ENCODE assay signal across 11 cellular contexts in genomic region chr4:3747582-3747906, GRCh38. TPM values are rescaled to one million over a fixed set of nuclear protein-coding genes. Genes with fewer than 3 reads are reported as not detected.
DNase-seq lines count a peak whose midpoint lies in the region; ATAC-seq and TF ChIP-seq lines count a peak whose summit lies in the region.
"Had no signal": no experiment of that assay in that cellular context is flagged by ENCODE, and none has a peak within 500 bp of the region (broad histone marks: within the 10 kb centered on the region; RNA-seq: fewer than 3 reads in every experiment).

No MANE protein-coding gene starts in this region.

- H3K4ac ChIP-seq in neuronal stem cell (ENCODE audit: low read length), result no peak overlapping the region

- CTCF ChIA-PET in GM10248 (lab: Yijun Ruan, JAX), result interaction anchor here (0.7 to 1.2 kb wide), 4 partner anchors 10 to 131 kb away, joined by 3 read pairs; no protein-coding TSS in a partner anchor

- no peak overlapping the region for H3K9ac ChIP-seq in neuronal stem cell (ENCODE audit: low read depth, low read length, poor library complexity)

- peaks cover 0 to 14% of the 10 kb centered on the region in 2 donors for H3K4me1 ChIP-seq in neuronal stem cell (ENCODE audit: control insufficient read depth in 2 of 2, insufficient read depth in 1 of 2, low read depth in 1 of 2, low read length in 2 of 2)

- H2AK5ac ChIP-seq in neuronal stem cell (ENCODE audit: low read depth, low read length), result no peak overlapping the region

- no CpG with 5 or more reads among the region's 16 CpGs for WGBS in neuronal stem cell (ENCODE audit: extremely low coverage in 2 of 2, insufficient read length in 2 of 2, insufficient replicate concordance in 1 of 2), 2 donors

- peaks cover 0 to 7% of the 10 kb centered on the region in 2 donors for H3K9me3 ChIP-seq in neuronal stem cell (replicated peaks in 1 of 2; ENCODE audit: control insufficient read depth in 2 of 2, insufficient read depth in 1 of 2, low read depth in 1 of 2, low read length in 2 of 2)

- no peak for DNase-seq in AG09309 (ENCODE audit: low read depth)
- no peak for DNase-seq in GM10248 (ENCODE audit: extremely low spot score)
- DNase-seq in activated T-cell treated with anti-CD3 and anti-CD28 coated beads, Interleukin-2, amount 50 U/mL, for 72 hours, result peak; percentile 13 to 15
- peak; percentile 62 for DNase-seq in left kidney (ENCODE audit: low read depth, low spot score)
- no peak for DNase-seq in neuronal stem cell (ENCODE audit: low spot score)
- no peak for DNase-seq in NCI-H2107 treated with DMSO at 0.1 percent for 48 hours (lab: John Stamatoyannopoulos, UW; ENCODE audit: unreplicated experiment)
- no peak for DNase-seq in GDM1 (lab: John Stamatoyannopoulos, UW)
- DNase-seq: activated effector memory CD4-positive, alpha-beta T cell treated with anti-CD3 and anti-CD28 coated beads, Interleukin-2, amount 50 U/mL, for 16 hours; NCI-H2081 treated with DMSO at 0.1 percent for 48 hours had no signal

- no peak overlapping the region for H2AFZ ChIP-seq in neuronal stem cell (ENCODE audit: low read length)

- POLR2A ChIA-PET in GM10248 (lab: Yijun Ruan, JAX), result no interaction called here

- no peaks in the 10 kb centered on the region for H3K79me1 ChIP-seq in neuronal stem cell (ENCODE audit: low read depth, low read length)

- H3K4me2 ChIP-seq in neuronal stem cell (ENCODE audit: insufficient read depth, low read length, poor library complexity, severe bottlenecking), result no peak overlapping the region

- H3K36me3 Mint-ChIP-seq in activated T-cell treated with anti-CD3 and anti-CD28 coated beads, Interleukin-2, amount 50 U/mL, for 72 hours (ENCODE audit: insufficient read depth in 2 of 2), result no peaks in the 10 kb centered on the region

- H3K4me1 Mint-ChIP-seq in activated T-cell treated with anti-CD3 and anti-CD28 coated beads, Interleukin-2, amount 50 U/mL, for 72 hours (ENCODE audit: low read depth), result peaks cover 8% of the 10 kb centered on the region

- TF ChIP-seq CTCF in AG09309 (IDR thresholded peaks at IDR 0.05; ENCODE audit: control insufficient read depth, insufficient read depth, low read depth, low read length, missing control alignments) (peak; percentile 48), GM10248 (IDR thresholded peaks at IDR 0.05; ENCODE audit: control extremely low read depth, extremely low read depth, low read depth, missing control alignments) (peak; percentile 33)

- no peak overlapping the region for H2BK12ac ChIP-seq in neuronal stem cell (ENCODE audit: low read length)

- ATAC-seq in activated T-cell treated with anti-CD3 and anti-CD28 coated beads, Interleukin-2, amount 50 U/mL, for 72 hours (replicated peaks in 1 of 2), result no peak
- ATAC-seq in GM21515 (IDR thresholded peaks at IDR 0.05; ENCODE audit: unreplicated experiment), result no peak

- no peak overlapping the region for H3K4me3 Mint-ChIP-seq in activated T-cell treated with anti-CD3 and anti-CD28 coated beads, Interleukin-2, amount 50 U/mL, for 72 hours

- no peak overlapping the region for H2BK5ac ChIP-seq in neuronal stem cell (ENCODE audit: low read length)

- H3K27me3 ChIP-seq in neuronal stem cell (ENCODE audit: control insufficient read depth in 3 of 3, insufficient read depth in 3 of 3, low read depth in 1 of 3, low read length in 3 of 3), result peaks cover 0 to 87% (median 2%) of the 10 kb centered on the region in 3 experiments

- no peak overlapping the region for H2BK15ac ChIP-seq in neuronal stem cell (ENCODE audit: low read length)

- no peak overlapping the region for H3K18ac ChIP-seq in neuronal stem cell (ENCODE audit: low read length)

- H2BK120ac ChIP-seq in neuronal stem cell (ENCODE audit: low read depth, low read length), result no peak overlapping the region

- no peak overlapping the region for H3K4me3 ChIP-seq in AG09309 (ENCODE audit: control insufficient read depth, low read depth, low read length)
- no peak overlapping the region for H3K4me3 ChIP-seq in neuronal stem cell (ENCODE audit: low read length in 2 of 2)

- H3K9me3 Mint-ChIP-seq in activated T-cell treated with anti-CD3 and anti-CD28 coated beads, Interleukin-2, amount 50 U/mL, for 72 hours, result peaks cover 0 to 2% of the 10 kb centered on the region in 2 donors

- peaks cover 32% of the 10 kb centered on the region for H3K27me3 Mint-ChIP-seq in activated T-cell treated with anti-CD3 and anti-CD28 coated beads, Interleukin-2, amount 50 U/mL, for 72 hours (ENCODE audit: low read depth)

- no peaks in the 10 kb centered on the region for H3K36me3 ChIP-seq in neuronal stem cell (replicated peaks in 1 of 2; ENCODE audit: control insufficient read depth in 2 of 2, insufficient read depth in 2 of 2, low read length in 2 of 2)

- H3K27ac Mint-ChIP-seq in activated T-cell treated with anti-CD3 and anti-CD28 coated beads, Interleukin-2, amount 50 U/mL, for 72 hours, result no peak overlapping the region

- no peak overlapping the region for H3K23ac ChIP-seq in neuronal stem cell (ENCODE audit: low read depth, low read length, poor library complexity)

- no peak overlapping the region for H4K91ac ChIP-seq in neuronal stem cell (ENCODE audit: low read depth, low read length, poor library complexity)

- no peak overlapping the region for H3K14ac ChIP-seq in neuronal stem cell (ENCODE audit: low read length)

- no peak overlapping the region for H3K27ac ChIP-seq in neuronal stem cell (replicated peaks; ENCODE audit: low read length)

- no peak overlapping the region for H4K8ac ChIP-seq in neuronal stem cell (ENCODE audit: low read depth, low read length)

RNA-seq across cellular contexts. Expression of gene ADRA2C, which starts 18.6 kb away (rescaled TPM):
- total RNA-seq in activated T-cell treated with anti-CD3 and anti-CD28 coated beads, Interleukin-2, amount 50 U/mL, for 72 hours, result not detected
- 7.7 TPM for polyA plus RNA-seq in neuronal stem cell (2013, experiment 1 of 2)
- 7.2 TPM for polyA plus RNA-seq in neuronal stem cell (2013, experiment 2 of 2)
- total RNA-seq: mononuclear cell had no signal

Comparison
In these comparisons a context has a peak if more than half of its experiments do, and no peak if none do; other contexts are left out.
1. DNase-seq: peak in activated T-cell treated with anti-CD3 and anti-CD28 coated beads, Interleukin-2, amount 50 U/mL, for 72 hours (2 of 2) and left kidney (single experiment); none in AG09309 (single experiment), GM10248 (single experiment), neuronal stem cell (single experiment), NCI-H2107 treated with DMSO at 0.1 percent for 48 hours (single experiment) and GDM1 (single experiment).